In the genomic region with DNA sequence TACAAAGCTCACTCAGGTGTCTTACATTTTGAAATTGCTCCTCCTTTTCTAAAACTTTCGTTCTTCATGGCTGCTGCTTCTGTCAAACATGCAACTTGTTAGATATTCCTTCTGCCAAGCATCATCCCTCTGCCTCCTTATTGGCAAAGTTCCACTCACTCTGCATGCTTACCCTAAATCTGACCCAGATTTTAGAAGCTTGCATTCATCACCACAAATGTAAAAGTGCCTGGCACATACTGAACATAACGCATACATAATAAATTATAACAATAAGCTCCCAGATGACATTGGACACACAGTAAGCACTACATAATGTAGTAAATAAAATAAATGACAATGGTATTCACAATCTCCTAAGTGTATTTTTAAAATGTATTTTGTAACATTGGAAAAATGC, we compare ENCODE assay signal across 20 cellular contexts.
"Had no signal": no experiment of that assay in that cellular context is flagged by ENCODE, and none has a peak within 500 bp of the region (broad histone marks: within the 10 kb centered on the region; RNA-seq: fewer than 3 reads in every experiment).

No MANE protein-coding gene starts in this region.

- ATAC-seq: activated CD8-positive, alpha-beta T cell treated with anti-CD3 and anti-CD28 coated beads, Interleukin-2, amount 10 ng/mL, durations not matched to agents 7 days and 5 days; activated naive CD4-positive, alpha-beta T cell treated with anti-CD3 and anti-CD28 coated beads, Interleukin-2, amount 50 U/mL, for 72 hours; body of pancreas had no signal

- H3K4me3 ChIP-seq: adrenal gland, body of pancreas, breast epithelium had no signal

- H3K27me3 ChIP-seq: body of pancreas had no signal

- H3K27ac Mint-ChIP-seq: activated CD4-positive, alpha-beta T cell treated with anti-CD3 and anti-CD28 coated beads, Interleukin-2, amount 10 ng/mL, durations not matched to agents 24 days and 14 days; activated CD8-positive, alpha-beta T cell treated with anti-CD3 and anti-CD28 coated beads, Interleukin-2, amount 10 ng/mL, durations not matched to agents 7 days and 5 days; activated naive CD4-positive, alpha-beta T cell treated with anti-CD3 and anti-CD28 coated beads for 36 hours; activated naive CD4-positive, alpha-beta T cell treated with anti-CD3 and anti-CD28 coated beads, Interleukin-2, amount 50 U/mL, for 72 hours; activated T-cell treated with anti-CD3 and anti-CD28 coated beads, Interleukin-2, amount 50 U/mL, for 24 hours; activated T-helper 2 cell treated with anti-CD3 and anti-CD28 coated beads, Interferon-gamma antibody, Interleukin-2, Interleukin-4, amounts not matched to agents 10 μg/mL and 5 μg/mL and 100 μg/mL, durations not matched to agents 14 hours and 24 hours and 36 hours had no signal

- H3K27me3 Mint-ChIP-seq: activated T-cell treated with anti-CD3 and anti-CD28 coated beads, Interleukin-2, amount 50 U/mL, for 24 hours had no signal

- H3K9me3 Mint-ChIP-seq: activated CD4-positive, alpha-beta T cell treated with anti-CD3 and anti-CD28 coated beads, Interleukin-2, amount 10 ng/mL, durations not matched to agents 24 days and 14 days; activated naive CD4-positive, alpha-beta T cell treated with anti-CD3 and anti-CD28 coated beads for 36 hours; activated naive CD4-positive, alpha-beta T cell treated with anti-CD3 and anti-CD28 coated beads, Interleukin-2, amount 50 U/mL, for 72 hours; activated T-cell treated with anti-CD3 and anti-CD28 coated beads, Interleukin-2, amount 50 U/mL, for 24 hours; activated T-helper 2 cell treated with anti-CD3 and anti-CD28 coated beads, Interferon-gamma antibody, Interleukin-2, Interleukin-4, amounts not matched to agents 10 μg/mL and 5 μg/mL and 100 μg/mL, durations not matched to agents 14 hours and 24 hours and 36 hours had no signal

- H3K4me3 Mint-ChIP-seq: activated CD4-positive, alpha-beta T cell treated with anti-CD3 and anti-CD28 coated beads, Interleukin-2, amount 10 ng/mL, durations not matched to agents 24 days and 14 days; activated CD8-positive, alpha-beta T cell treated with anti-CD3 and anti-CD28 coated beads, Interleukin-2, amount 10 ng/mL, durations not matched to agents 7 days and 5 days; activated naive CD4-positive, alpha-beta T cell treated with anti-CD3 and anti-CD28 coated beads for 36 hours; activated T-cell treated with anti-CD3 and anti-CD28 coated beads, Interleukin-2, amount 50 U/mL, for 24 hours had no signal

- H3K4me1 ChIP-seq: adrenal gland, body of pancreas, breast epithelium had no signal

- H3K27ac ChIP-seq: adrenal gland, body of pancreas, breast epithelium, WERI-Rb-1 had no signal

- DNase-seq: activated CD4-positive, alpha-beta T cell treated with anti-CD3 and anti-CD28 coated beads, Interleukin-2, amount 10 ng/mL, durations not matched to agents 24 days and 14 days; activated CD4-positive, alpha-beta T cell treated with anti-CD3 and anti-CD28 coated beads, Interleukin-2, amount 50 U/mL, for 48 hours; activated CD8-positive, alpha-beta T cell treated with anti-CD3 and anti-CD28 coated beads, Interleukin-2, amount 10 ng/mL, durations not matched to agents 7 days and 5 days; activated gamma-delta T cell; activated naive CD4-positive, alpha-beta T cell treated with anti-CD3 and anti-CD28 coated beads for 36 hours; activated T-cell treated with anti-CD3 and anti-CD28 coated beads, Interleukin-2, amount 50 U/mL, for 24 hours; adrenal gland; NCI-H1092; NCI-H1436 treated with DMSO at 0.1 percent for 48 hours; NCI-H1694 treated with DMSO at 0.1 percent for 48 hours; NCI-H345; NCI-H524 treated with DMSO at 0.1 percent for 48 hours; Right ventricle myocardium superior; SW 1271; T1000; WERI-Rb-1 had no signal
